Comparison of ENCODE assay signal across 1 cellular context in the genomic region with DNA sequence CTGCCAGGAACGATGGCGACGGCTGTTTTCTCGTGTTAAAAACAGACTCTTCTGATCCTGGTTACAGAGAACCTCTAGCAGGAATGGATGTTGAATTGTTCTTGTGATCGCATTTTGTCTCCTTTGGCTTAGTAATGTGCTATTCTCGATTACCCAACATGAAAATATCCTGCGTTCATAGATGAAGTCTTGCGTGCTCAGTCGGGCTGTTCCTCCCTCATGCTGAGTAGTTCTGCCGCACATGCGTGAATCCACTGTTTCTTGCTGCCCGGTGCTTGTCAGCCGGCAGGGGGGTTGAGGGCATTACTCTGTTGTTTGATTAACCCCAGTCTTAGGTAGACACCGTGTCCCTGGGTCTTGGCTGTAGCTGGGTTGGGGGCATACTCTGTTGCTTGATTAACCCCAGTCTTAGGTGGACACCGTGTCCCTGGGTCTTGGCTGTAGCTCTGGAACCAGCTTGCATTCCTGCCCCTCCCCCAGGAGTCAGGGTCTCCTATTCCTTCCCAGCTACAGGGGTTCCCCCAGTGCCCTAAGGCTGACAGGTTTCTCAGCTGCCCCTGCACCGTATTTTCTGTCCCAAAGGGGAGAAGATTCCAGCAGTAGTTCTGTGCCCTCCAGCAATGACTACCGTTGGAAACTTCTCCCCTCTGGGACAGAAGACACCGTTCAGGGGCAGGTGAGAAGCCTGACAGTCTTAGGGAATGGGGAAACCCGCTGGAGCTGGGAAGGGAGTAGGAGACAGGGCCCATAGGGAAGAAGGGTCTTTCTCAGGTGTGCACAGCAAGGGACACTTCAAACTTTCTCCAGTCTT.
TF ChIP-seq lines count a peak whose summit lies in the region.

No MANE protein-coding gene starts in this region.

TF ChIP-seq in HepG2, 621 proteins besides CTCF, POLR2A, EP300 and RAD21 (continued from another document and continues in another):
- TF ChIP-seq, protein P1, sequence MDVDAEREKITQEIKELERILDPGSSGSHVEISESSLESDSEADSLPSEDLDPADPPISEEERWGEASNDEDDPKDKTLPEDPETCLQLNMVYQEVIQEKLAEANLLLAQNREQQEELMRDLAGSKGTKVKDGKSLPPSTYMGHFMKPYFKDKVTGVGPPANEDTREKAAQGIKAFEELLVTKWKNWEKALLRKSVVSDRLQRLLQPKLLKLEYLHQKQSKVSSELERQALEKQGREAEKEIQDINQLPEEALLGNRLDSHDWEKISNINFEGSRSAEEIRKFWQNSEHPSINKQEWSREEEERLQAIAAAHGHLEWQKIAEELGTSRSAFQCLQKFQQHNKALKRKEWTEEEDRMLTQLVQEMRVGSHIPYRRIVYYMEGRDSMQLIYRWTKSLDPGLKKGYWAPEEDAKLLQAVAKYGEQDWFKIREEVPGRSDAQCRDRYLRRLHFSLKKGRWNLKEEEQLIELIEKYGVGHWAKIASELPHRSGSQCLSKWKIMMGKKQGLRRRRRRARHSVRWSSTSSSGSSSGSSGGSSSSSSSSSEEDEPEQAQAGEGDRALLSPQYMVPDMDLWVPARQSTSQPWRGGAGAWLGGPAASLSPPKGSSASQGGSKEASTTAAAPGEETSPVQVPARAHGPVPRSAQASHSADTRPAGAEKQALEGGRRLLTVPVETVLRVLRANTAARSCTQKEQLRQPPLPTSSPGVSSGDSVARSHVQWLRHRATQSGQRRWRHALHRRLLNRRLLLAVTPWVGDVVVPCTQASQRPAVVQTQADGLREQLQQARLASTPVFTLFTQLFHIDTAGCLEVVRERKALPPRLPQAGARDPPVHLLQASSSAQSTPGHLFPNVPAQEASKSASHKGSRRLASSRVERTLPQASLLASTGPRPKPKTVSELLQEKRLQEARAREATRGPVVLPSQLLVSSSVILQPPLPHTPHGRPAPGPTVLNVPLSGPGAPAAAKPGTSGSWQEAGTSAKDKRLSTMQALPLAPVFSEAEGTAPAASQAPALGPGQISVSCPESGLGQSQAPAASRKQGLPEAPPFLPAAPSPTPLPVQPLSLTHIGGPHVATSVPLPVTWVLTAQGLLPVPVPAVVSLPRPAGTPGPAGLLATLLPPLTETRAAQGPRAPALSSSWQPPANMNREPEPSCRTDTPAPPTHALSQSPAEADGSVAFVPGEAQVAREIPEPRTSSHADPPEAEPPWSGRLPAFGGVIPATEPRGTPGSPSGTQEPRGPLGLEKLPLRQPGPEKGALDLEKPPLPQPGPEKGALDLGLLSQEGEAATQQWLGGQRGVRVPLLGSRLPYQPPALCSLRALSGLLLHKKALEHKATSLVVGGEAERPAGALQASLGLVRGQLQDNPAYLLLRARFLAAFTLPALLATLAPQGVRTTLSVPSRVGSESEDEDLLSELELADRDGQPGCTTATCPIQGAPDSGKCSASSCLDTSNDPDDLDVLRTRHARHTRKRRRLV (CRISPR knock-in tag; IDR thresholded peaks at IDR 0.05): no peak
- TF ChIP-seq, protein P2, sequence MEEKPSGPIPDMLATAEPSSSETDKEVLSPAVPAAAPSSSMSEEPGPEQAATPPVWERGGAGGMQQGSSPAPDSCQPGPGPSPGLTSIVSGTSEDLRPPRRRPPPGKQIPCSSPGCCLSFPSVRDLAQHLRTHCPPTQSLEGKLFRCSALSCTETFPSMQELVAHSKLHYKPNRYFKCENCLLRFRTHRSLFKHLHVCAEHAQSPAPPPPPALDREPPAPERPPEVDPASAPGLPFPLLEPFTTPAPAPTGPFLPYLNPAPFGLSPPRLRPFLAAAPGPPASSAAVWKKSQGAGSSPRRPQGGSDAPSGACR (CRISPR knock-in tag; IDR thresholded peaks at IDR 0.05): no peak
- TF ChIP-seq ZBTB3 (CRISPR knock-in tag; IDR thresholded peaks at IDR 0.05; ENCODE audit: borderline replicate concordance, low read depth): no peak
- no peak for TF ChIP-seq ELF3 (CRISPR knock-in tag; IDR thresholded peaks at IDR 0.05)
- TF ChIP-seq SMAD1 (CRISPR knock-in tag; IDR thresholded peaks at IDR 0.05; ENCODE audit: borderline replicate concordance, low read depth): 0 out of 2 replicates have a peak, but pooled peaks have one; percentile 54
- no peak for TF ChIP-seq SOX6 (IDR thresholded peaks at IDR 0.05)
- no peak for TF ChIP-seq SOX6 (CRISPR knock-in tag; IDR thresholded peaks at IDR 0.05)
- no peak for TF ChIP-seq CBX2 (IDR thresholded peaks at IDR 0.05; ENCODE audit: low read depth, low read length)
- no peak for TF ChIP-seq CBX2 (CRISPR knock-in tag; IDR thresholded peaks at IDR 0.05; ENCODE audit: low read depth)
- TF ChIP-seq CENPX (CRISPR knock-in tag; IDR thresholded peaks at IDR 0.05): no peak
- no peak; the same call in 1 of the 2 replicates for TF ChIP-seq KLF13 (CRISPR knock-in tag; IDR thresholded peaks at IDR 0.05)
- no peak for TF ChIP-seq DPF2 (CRISPR knock-in tag; IDR thresholded peaks at IDR 0.05; ENCODE audit: borderline replicate concordance, low read depth)
- TF ChIP-seq ZNF709 (CRISPR knock-in tag; IDR thresholded peaks at IDR 0.05): no peak
- TF ChIP-seq, protein P3, sequence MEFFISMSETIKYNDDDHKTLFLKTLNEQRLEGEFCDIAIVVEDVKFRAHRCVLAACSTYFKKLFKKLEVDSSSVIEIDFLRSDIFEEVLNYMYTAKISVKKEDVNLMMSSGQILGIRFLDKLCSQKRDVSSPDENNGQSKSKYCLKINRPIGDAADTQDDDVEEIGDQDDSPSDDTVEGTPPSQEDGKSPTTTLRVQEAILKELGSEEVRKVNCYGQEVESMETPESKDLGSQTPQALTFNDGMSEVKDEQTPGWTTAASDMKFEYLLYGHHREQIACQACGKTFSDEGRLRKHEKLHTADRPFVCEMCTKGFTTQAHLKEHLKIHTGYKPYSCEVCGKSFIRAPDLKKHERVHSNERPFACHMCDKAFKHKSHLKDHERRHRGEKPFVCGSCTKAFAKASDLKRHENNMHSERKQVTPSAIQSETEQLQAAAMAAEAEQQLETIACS (CRISPR knock-in tag; IDR thresholded peaks at IDR 0.05): peak; percentile 16; the same call in 1 of the 2 replicates
- TF ChIP-seq MATR3 (CRISPR knock-in tag; IDR thresholded peaks at IDR 0.05): no peak
- TF ChIP-seq PLRG1 (conservative IDR thresholded peaks at IDR 0.05): no peak
- TF ChIP-seq NCOA1 (CRISPR knock-in tag; IDR thresholded peaks at IDR 0.05): no peak
- no peak for TF ChIP-seq BRD4 (CRISPR knock-in tag; IDR thresholded peaks at IDR 0.05)
- TF ChIP-seq EED (CRISPR knock-in tag; IDR thresholded peaks at IDR 0.05): no peak
- TF ChIP-seq, protein P4, sequence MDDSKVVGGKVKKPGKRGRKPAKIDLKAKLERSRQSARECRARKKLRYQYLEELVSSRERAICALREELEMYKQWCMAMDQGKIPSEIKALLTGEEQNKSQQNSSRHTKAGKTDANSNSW (CRISPR knock-in tag; IDR thresholded peaks at IDR 0.05; ENCODE audit: borderline replicate concordance): no peak
- peak; percentile 21 for TF ChIP-seq IKZF4 (CRISPR knock-in tag; IDR thresholded peaks at IDR 0.05; ENCODE audit: borderline replicate concordance, low read depth, not compliant biosample characterization)
- TF ChIP-seq PRPF4 (IDR thresholded peaks at IDR 0.05; ENCODE audit: low read depth, low read length, poor library complexity, severe bottlenecking): no peak
- TF ChIP-seq ZNF431 (CRISPR knock-in tag; IDR thresholded peaks at IDR 0.05; ENCODE audit: borderline replicate concordance, low read depth): no peak; the same call in 1 of the 2 replicates
- 0 out of 2 replicates have a peak, but pooled peaks have one; percentile 1 for TF ChIP-seq ZNF768 (CRISPR knock-in tag; IDR thresholded peaks at IDR 0.05)
- TF ChIP-seq, protein P5, sequence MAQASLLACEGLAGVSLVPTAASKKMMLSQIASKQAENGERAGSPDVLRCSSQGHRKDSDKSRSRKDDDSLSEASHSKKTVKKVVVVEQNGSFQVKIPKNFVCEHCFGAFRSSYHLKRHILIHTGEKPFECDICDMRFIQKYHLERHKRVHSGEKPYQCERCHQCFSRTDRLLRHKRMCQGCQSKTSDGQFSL (CRISPR knock-in tag; IDR thresholded peaks at IDR 0.05): no peak
- TF ChIP-seq, protein P6, sequence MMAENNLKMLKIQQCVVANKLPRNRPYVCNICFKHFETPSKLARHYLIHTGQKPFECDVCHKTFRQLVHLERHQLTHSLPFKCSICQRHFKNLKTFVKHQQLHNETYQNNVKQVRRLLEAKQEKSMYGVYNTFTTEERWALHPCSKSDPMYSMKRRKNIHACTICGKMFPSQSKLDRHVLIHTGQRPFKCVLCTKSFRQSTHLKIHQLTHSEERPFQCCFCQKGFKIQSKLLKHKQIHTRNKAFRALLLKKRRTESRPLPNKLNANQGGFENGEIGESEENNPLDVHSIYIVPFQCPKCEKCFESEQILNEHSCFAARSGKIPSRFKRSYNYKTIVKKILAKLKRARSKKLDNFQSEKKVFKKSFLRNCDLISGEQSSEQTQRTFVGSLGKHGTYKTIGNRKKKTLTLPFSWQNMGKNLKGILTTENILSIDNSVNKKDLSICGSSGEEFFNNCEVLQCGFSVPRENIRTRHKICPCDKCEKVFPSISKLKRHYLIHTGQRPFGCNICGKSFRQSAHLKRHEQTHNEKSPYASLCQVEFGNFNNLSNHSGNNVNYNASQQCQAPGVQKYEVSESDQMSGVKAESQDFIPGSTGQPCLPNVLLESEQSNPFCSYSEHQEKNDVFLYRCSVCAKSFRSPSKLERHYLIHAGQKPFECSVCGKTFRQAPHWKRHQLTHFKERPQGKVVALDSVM (CRISPR knock-in tag; IDR thresholded peaks at IDR 0.05): no peak
- TF ChIP-seq, protein P7, sequence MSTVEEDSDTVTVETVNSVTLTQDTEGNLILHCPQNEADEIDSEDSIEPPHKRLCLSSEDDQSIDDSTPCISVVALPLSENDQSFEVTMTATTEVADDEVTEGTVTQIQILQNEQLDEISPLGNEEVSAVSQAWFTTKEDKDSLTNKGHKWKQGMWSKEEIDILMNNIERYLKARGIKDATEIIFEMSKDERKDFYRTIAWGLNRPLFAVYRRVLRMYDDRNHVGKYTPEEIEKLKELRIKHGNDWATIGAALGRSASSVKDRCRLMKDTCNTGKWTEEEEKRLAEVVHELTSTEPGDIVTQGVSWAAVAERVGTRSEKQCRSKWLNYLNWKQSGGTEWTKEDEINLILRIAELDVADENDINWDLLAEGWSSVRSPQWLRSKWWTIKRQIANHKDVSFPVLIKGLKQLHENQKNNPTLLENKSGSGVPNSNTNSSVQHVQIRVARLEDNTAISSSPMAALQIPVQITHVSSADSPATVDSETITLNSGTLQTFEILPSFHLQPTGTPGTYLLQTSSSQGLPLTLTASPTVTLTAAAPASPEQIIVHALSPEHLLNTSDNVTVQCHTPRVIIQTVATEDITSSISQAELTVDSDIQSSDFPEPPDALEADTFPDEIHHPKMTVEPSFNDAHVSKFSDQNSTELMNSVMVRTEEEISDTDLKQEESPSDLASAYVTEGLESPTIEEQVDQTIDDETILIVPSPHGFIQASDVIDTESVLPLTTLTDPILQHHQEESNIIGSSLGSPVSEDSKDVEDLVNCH (CRISPR knock-in tag; IDR thresholded peaks at IDR 0.05): no peak
- no peak for TF ChIP-seq MZF1 (CRISPR knock-in tag; IDR thresholded peaks at IDR 0.05; ENCODE audit: borderline replicate concordance)
- TF ChIP-seq ATAD3A (CRISPR knock-in tag; IDR thresholded peaks at IDR 0.05): no peak
- peak; percentile 89 for TF ChIP-seq ZNF572 (CRISPR knock-in tag; IDR thresholded peaks at IDR 0.05)
- TF ChIP-seq TMF1 (CRISPR knock-in tag; IDR thresholded peaks at IDR 0.05; ENCODE audit: low read depth): no peak
- no peak for TF ChIP-seq NKX3-1 (CRISPR knock-in tag; IDR thresholded peaks at IDR 0.05)
- peak; percentile 48; the same call in 1 of the 2 replicates for TF ChIP-seq NRL (CRISPR knock-in tag; IDR thresholded peaks at IDR 0.05; ENCODE audit: borderline replicate concordance)
- peak; percentile 30; the same call in 1 of the 2 replicates for TF ChIP-seq NFE2L1 (CRISPR knock-in tag; IDR thresholded peaks at IDR 0.05; ENCODE audit: borderline replicate concordance)
- TF ChIP-seq ZNF619 (CRISPR knock-in tag; IDR thresholded peaks at IDR 0.05): no peak
- TF ChIP-seq, protein P8, sequence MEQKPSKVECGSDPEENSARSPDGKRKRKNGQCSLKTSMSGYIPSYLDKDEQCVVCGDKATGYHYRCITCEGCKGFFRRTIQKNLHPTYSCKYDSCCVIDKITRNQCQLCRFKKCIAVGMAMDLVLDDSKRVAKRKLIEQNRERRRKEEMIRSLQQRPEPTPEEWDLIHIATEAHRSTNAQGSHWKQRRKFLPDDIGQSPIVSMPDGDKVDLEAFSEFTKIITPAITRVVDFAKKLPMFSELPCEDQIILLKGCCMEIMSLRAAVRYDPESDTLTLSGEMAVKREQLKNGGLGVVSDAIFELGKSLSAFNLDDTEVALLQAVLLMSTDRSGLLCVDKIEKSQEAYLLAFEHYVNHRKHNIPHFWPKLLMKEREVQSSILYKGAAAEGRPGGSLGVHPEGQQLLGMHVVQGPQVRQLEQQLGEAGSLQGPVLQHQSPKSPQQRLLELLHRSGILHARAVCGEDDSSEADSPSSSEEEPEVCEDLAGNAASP (CRISPR knock-in tag; IDR thresholded peaks at IDR 0.05; ENCODE audit: borderline replicate concordance): no peak
- TF ChIP-seq ZNF776 (CRISPR knock-in tag; IDR thresholded peaks at IDR 0.05): no peak
- TF ChIP-seq NFKB2 (CRISPR knock-in tag; IDR thresholded peaks at IDR 0.05; ENCODE audit: borderline replicate concordance): no peak
- peak; percentile 61; the same call in 1 of the 2 replicates for TF ChIP-seq FOXC1 (CRISPR knock-in tag; IDR thresholded peaks at IDR 0.05; ENCODE audit: borderline replicate concordance)
- TF ChIP-seq ZMYM4 (CRISPR knock-in tag; IDR thresholded peaks at IDR 0.05): no peak; the same call in 1 of the 2 replicates
- peak; percentile 73; the same call in 1 of the 2 replicates for TF ChIP-seq CHD4 (IDR thresholded peaks at IDR 0.05; ENCODE audit: borderline replicate concordance, low read length)
- no peak for TF ChIP-seq SMARCC2 (IDR thresholded peaks at IDR 0.05)
- no peak for TF ChIP-seq ZNF10 (CRISPR knock-in tag; IDR thresholded peaks at IDR 0.05; ENCODE audit: borderline replicate concordance, low read depth)
- TF ChIP-seq, protein P9, sequence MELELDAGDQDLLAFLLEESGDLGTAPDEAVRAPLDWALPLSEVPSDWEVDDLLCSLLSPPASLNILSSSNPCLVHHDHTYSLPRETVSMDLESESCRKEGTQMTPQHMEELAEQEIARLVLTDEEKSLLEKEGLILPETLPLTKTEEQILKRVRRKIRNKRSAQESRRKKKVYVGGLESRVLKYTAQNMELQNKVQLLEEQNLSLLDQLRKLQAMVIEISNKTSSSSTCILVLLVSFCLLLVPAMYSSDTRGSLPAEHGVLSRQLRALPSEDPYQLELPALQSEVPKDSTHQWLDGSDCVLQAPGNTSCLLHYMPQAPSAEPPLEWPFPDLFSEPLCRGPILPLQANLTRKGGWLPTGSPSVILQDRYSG (CRISPR knock-in tag; IDR thresholded peaks at IDR 0.05): no peak
- no peak for TF ChIP-seq NR2F1 (CRISPR knock-in tag; IDR thresholded peaks at IDR 0.05)
- TF ChIP-seq, protein P10, sequence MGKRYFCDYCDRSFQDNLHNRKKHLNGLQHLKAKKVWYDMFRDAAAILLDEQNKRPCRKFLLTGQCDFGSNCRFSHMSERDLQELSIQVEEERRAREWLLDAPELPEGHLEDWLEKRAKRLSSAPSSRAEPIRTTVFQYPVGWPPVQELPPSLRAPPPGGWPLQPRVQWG (CRISPR knock-in tag; IDR thresholded peaks at IDR 0.05; ENCODE audit: borderline replicate concordance, low read depth): no peak
- TF ChIP-seq AHR (CRISPR knock-in tag; IDR thresholded peaks at IDR 0.05): no peak
- TF ChIP-seq DMAP1 (CRISPR knock-in tag; IDR thresholded peaks at IDR 0.05): no peak
- TF ChIP-seq PHF20 (CRISPR knock-in tag; IDR thresholded peaks at IDR 0.05): no peak
- no peak for TF ChIP-seq SALL1 (CRISPR knock-in tag; IDR thresholded peaks at IDR 0.05)
